ENCODE assay signal across 1 cellular context in genomic region chr13:50993908-50994307, GRCh38.
TF ChIP-seq lines count a peak whose summit lies in the region.

No MANE protein-coding gene starts in this region.

TF ChIP-seq in GM23338, 12 proteins besides CTCF, POLR2A, EP300 and RAD21 (continued from another document):
- TF ChIP-seq REST (IDR thresholded peaks at IDR 0.05; ENCODE audit: unreplicated experiment) (no peak), ZNF114 (CRISPR knock-in tag; IDR thresholded peaks at IDR 0.05) (no peak), POLR2AphosphoS5 (IDR thresholded peaks at IDR 0.05; ENCODE audit: low read depth) (no peak), CREB1 (CRISPR knock-in tag; IDR thresholded peaks at IDR 0.05; ENCODE audit: low read depth) (no peak), ZNF462 (CRISPR knock-in tag; IDR thresholded peaks at IDR 0.05) (no peak), JUNB (IDR thresholded peaks at IDR 0.05; ENCODE audit: unreplicated experiment) (no peak)
